Comparison of ENCODE assay signal across 9 cellular contexts in genomic region chr10:53839437-53840039, GRCh38.
DNase-seq lines count a peak whose midpoint lies in the region; FAIRE-seq and TF ChIP-seq lines count a peak whose summit lies in the region.
"Had no signal": no experiment of that assay in that cellular context is flagged by ENCODE, and none has a peak within 500 bp of the region (broad histone marks: within the 10 kb centered on the region; RNA-seq: fewer than 3 reads in every experiment).

No MANE protein-coding gene starts in this region.

- FAIRE-seq in urothelium cell line (lab: Jason Lieb, UNC): no peak

- H3K9ac ChIP-seq in KMS-11: no peak overlapping the region

- TF ChIP-seq CTCF in BJ (IDR thresholded peaks at IDR 0.05; ENCODE audit: insufficient read depth, low read depth, low read length) (peak; percentile 32), KMS-11 (conservative IDR thresholded peaks at IDR 0.05; ENCODE audit: low read depth, low read length) (no peak; the same call in 1 of the 2 replicates), VCaP (conservative IDR thresholded peaks at IDR 0.05) (peak; percentile 73)

- no peaks in the 10 kb centered on the region for H3K27me3 ChIP-seq in BJ (ENCODE audit: control insufficient read depth, insufficient read depth, low read length)
- H3K27me3 ChIP-seq in KMS-11 (ENCODE audit: insufficient read depth, low read depth): no peaks in the 10 kb centered on the region

- POLR2A ChIA-PET in BJ (lab: Charles Lee): no interaction called here

- CTCF ChIA-PET in BJ (lab: Yijun Ruan, JAX): no interaction called here

- 0 out of 2 replicates have a peak overlapping the region, but pooled peaks have one; percentile 40 for H2AFZ ChIP-seq in KMS-11 (ENCODE audit: low read depth)

- H3K79me2 ChIP-seq in KMS-11 (ENCODE audit: insufficient read depth, low read depth): no peaks in the 10 kb centered on the region

- no peaks in the 10 kb centered on the region for H4K20me1 ChIP-seq in KMS-11 (ENCODE audit: insufficient read depth)

- no peak overlapping the region for H3K4me3 ChIP-seq in BJ (ENCODE audit: low read depth, low read length)
- H3K4me3 ChIP-seq in KMS-11 (IDR thresholded peaks at IDR 0.05; ENCODE audit: insufficient read depth, low read depth, low read length): no peak overlapping the region

- DNase-seq in BJ (ENCODE audit: low read depth) (no peak), left kidney (ENCODE audit: low read depth, low spot score) (peak; percentile 77), islet precursor cell (no peak), NCI-H1436 treated with DMSO at 0.1 percent for 48 hours (lab: John Stamatoyannopoulos, UW) (no peak), urothelium cell line (ENCODE audit: low spot score) (no peak)
- no peak for DNase-seq in effector CD8-positive, alpha-beta T cell (lab: John Stamatoyannopoulos, UW)
- DNase-seq: activated T-cell treated with anti-CD3 and anti-CD28 coated beads for 4 hours had no signal

- peak overlapping the region; percentile 40 for H3K4me2 ChIP-seq in KMS-11

- H3K27ac ChIP-seq in KMS-11 (0 out of 2 replicates have a peak overlapping the region, but pooled peaks have one; percentile 10), VCaP (no peak overlapping the region)

- H3K36me3 ChIP-seq in BJ (ENCODE audit: control insufficient read depth, insufficient read depth, low read length) (no peaks in the 10 kb centered on the region), KMS-11 (ENCODE audit: insufficient read depth) (no peaks in the 10 kb centered on the region)

- peaks cover 35% of the 10 kb centered on the region for H3K4me1 ChIP-seq in KMS-11 (ENCODE audit: low read depth, poor library complexity, severe bottlenecking)
